ENCODE assay signal across 16 cellular contexts in the genomic region with DNA sequence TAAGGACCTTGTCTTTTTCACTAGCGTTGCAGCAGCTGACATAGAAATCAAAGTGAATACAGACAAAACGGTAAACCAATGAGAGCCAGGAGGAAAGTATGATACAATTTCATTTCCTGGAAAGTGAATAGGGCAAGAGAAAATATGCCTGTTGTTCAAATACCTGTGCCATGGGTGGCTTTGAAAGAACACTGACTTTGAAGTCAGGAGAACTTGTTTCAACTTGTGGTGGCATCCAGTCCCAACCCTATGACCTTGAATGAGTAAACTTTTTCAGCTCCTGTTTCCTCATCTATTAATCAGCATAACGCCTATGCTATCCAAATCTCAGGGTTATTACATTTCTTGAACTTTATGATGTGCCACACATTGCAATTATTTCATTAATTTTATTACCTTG.
A peak's percentile ranks its signal among the peaks of the same experiment; 100 is the strongest.
DNase-seq lines count a peak whose midpoint lies in the region; ATAC-seq and TF ChIP-seq lines count a peak whose summit lies in the region.
"Had no signal": no experiment of that assay in that cellular context is flagged by ENCODE, and none has a peak within 500 bp of the region (broad histone marks: within the 10 kb centered on the region; RNA-seq: fewer than 3 reads in every experiment).

No MANE protein-coding gene starts in this region.

- no TSS peak for BruUV-seq in HCT116 (replicated peaks; lab: Mats Ljungman, UMichigan)

- H3K4me3 Mint-ChIP-seq in activated T-cell treated with anti-CD3 and anti-CD28 coated beads, Interleukin-2, amount 50 U/mL, for 24 hours = no peak overlapping the region
- H3K4me3 Mint-ChIP-seq: CD8-positive, alpha-beta memory T cell had no signal

- TF ChIP-seq POLR2A in HCT116 (IDR thresholded peaks at IDR 0.05; ENCODE audit: borderline replicate concordance, extremely low read depth, insufficient read depth, insufficient read length) = no peak

- DNase-seq in HCT116 (ENCODE audit: low read depth, low spot score) (no peak), HPDE6-E6E7 (ENCODE audit: extremely low spot score) (peak; percentile 59), epithelial cell of esophagus (ENCODE audit: low read depth) (peak; percentile 87), foreskin keratinocyte (peak; percentile 88 to 95), lower lobe of right lung (no peak), Karpas-422 (no peak)
- DNase-seq in activated T-cell treated with anti-CD3 and anti-CD28 coated beads, Interleukin-2, amount 50 U/mL, for 24 hours = no peak
- DNase-seq: BE2C; CD8-positive, alpha-beta memory T cell; DMS53; GF-D8; HCEC 1CT had no signal

- no peaks in the 10 kb centered on the region for H3K4me1 Mint-ChIP-seq in activated T-cell treated with anti-CD3 and anti-CD28 coated beads, Interleukin-2, amount 50 U/mL, for 24 hours (ENCODE audit: low read depth)
- H3K4me1 Mint-ChIP-seq: CD8-positive, alpha-beta memory T cell; IgD-negative memory B cell had no signal

- RAD21 ChIA-PET in HCT116 (lab: Charles Lee; ENCODE audit: low non-redundant PET in 1 of 2, low total read pairs in 2 of 2, uncharacterized antibody in 2 of 2, unreplicated experiment in 2 of 2) = no interaction called here

- no peak for ATAC-seq in HCT116
- peak; percentile 83 for ATAC-seq in foreskin keratinocyte
- ATAC-seq in lower lobe of right lung = no peak
- ATAC-seq in HG03520 (IDR thresholded peaks at IDR 0.05; ENCODE audit: unreplicated experiment) = no peak
- ATAC-seq: A549 had no signal

- CTCF ChIA-PET in HCT116 (lab: Charles Lee) = no interaction called here

- H3K36me3 ChIP-seq in HCT116 (ENCODE audit: control insufficient read depth in 1 of 2, insufficient read depth in 2 of 2, low read length in 2 of 2) (no peaks in the 10 kb centered on the region), lower lobe of right lung (no peaks in the 10 kb centered on the region), Karpas-422 (ENCODE audit: insufficient read depth, low read length) (no peaks in the 10 kb centered on the region; the same call in 1 of the 2 replicates)
- H3K36me3 ChIP-seq: BE2C had no signal

- H3K9ac ChIP-seq in HCT116 (ENCODE audit: low read length) (no peak overlapping the region), Karpas-422 (ENCODE audit: low read length) (no peak overlapping the region)

- no peak overlapping the region for H3K4me3 ChIP-seq in HCT116 (replicated peaks in 1 of 2; ENCODE audit: low read depth in 1 of 2, low read length in 2 of 2)
- no peak overlapping the region for H3K4me3 ChIP-seq in epithelial cell of esophagus (ENCODE audit: low read length)
- no peak overlapping the region for H3K4me3 ChIP-seq in lower lobe of right lung
- no peak overlapping the region for H3K4me3 ChIP-seq in Karpas-422 (ENCODE audit: low read length)
- H3K4me3 ChIP-seq: A549 had no signal

- no peak overlapping the region for H3K27ac Mint-ChIP-seq in activated T-cell treated with anti-CD3 and anti-CD28 coated beads, Interleukin-2, amount 50 U/mL, for 24 hours
- H3K27ac Mint-ChIP-seq: IgD-negative memory B cell had no signal

- H3K27ac ChIP-seq in HCT116 (ENCODE audit: low read depth, low read length) (no peak overlapping the region), foreskin keratinocyte (peak overlapping the region; percentile 92), lower lobe of right lung (no peak overlapping the region), Karpas-422 (ENCODE audit: low read length) (no peak overlapping the region)
- H3K27ac ChIP-seq: A549, C4-2B had no signal

- intact Hi-C loops in HCT116 (cut with micrococcal nuclease) = no loop called here
- intact Hi-C loops in lower lobe of right lung (cut with DNase I) = no loop called here

- no peaks in the 10 kb centered on the region for H3K27me3 Mint-ChIP-seq in activated T-cell treated with anti-CD3 and anti-CD28 coated beads, Interleukin-2, amount 50 U/mL, for 24 hours
- H3K27me3 Mint-ChIP-seq: IgD-negative memory B cell had no signal

- H3K27me3 ChIP-seq in HCT116 (ENCODE audit: insufficient read depth, low read length) (no peaks in the 10 kb centered on the region), foreskin keratinocyte (no peaks in the 10 kb centered on the region), lower lobe of right lung (ENCODE audit: low read depth) (no peaks in the 10 kb centered on the region), Karpas-422 (ENCODE audit: low read length) (no peaks in the 10 kb centered on the region)
- H3K27me3 ChIP-seq: BE2C had no signal

- H3K79me2 ChIP-seq in HCT116 (ENCODE audit: insufficient read depth, low read length) (no peaks in the 10 kb centered on the region), Karpas-422 (ENCODE audit: low read length) (no peaks in the 10 kb centered on the region)

- no peak for TF ChIP-seq RAD21 in HCT116 (IDR thresholded peaks at IDR 0.05; ENCODE audit: low read depth)

- POLR2A ChIA-PET in HCT116 (lab: Charles Lee) = interaction anchor here (1.4 kb wide), 1 partner anchor 10 kb away, joined by 3 read pairs; no protein-coding TSS in a partner anchor

- H3K9me2 ChIP-seq in HCT116 (ENCODE audit: insufficient read depth) = no peaks in the 10 kb centered on the region
- no peaks in the 10 kb centered on the region for H3K9me2 ChIP-seq in Karpas-422 (replicated peaks; ENCODE audit: insufficient read depth, low read length)

- no peaks in the 10 kb centered on the region for H3K9me3 ChIP-seq in HCT116 (ENCODE audit: control insufficient read depth in 1 of 2, insufficient read depth in 1 of 2, low read depth in 1 of 2, low read length in 2 of 2)
- peaks cover 1% of the 10 kb centered on the region for H3K9me3 ChIP-seq in lower lobe of right lung
- peaks cover 4% of the 10 kb centered on the region for H3K9me3 ChIP-seq in Karpas-422 (ENCODE audit: low read length)
- H3K9me3 ChIP-seq: BE2C had no signal

- no peaks in the 10 kb centered on the region for H4K20me1 ChIP-seq in HCT116 (ENCODE audit: insufficient read depth)
- H4K20me1 ChIP-seq in Karpas-422 (ENCODE audit: insufficient read depth, low read depth, low read length) = no peaks in the 10 kb centered on the region

- TF ChIP-seq CTCF in HCT116 (IDR thresholded peaks at IDR 0.05 in 2 of 3, conservative IDR thresholded peaks at IDR 0.05 in 1 of 3; ENCODE audit: borderline replicate concordance in 1 of 3, insufficient read depth in 1 of 3, low read depth in 2 of 3, low read length in 2 of 3) (no peak), epithelial cell of esophagus (IDR thresholded peaks at IDR 0.05; ENCODE audit: insufficient read depth, low read depth, low read length, missing control alignments) (no peak), foreskin keratinocyte (conservative IDR thresholded peaks at IDR 0.05) (no peak), lower lobe of right lung (IDR thresholded peaks at IDR 0.05) (no peak)

- H2AFZ ChIP-seq in HCT116 (ENCODE audit: low read depth, low read length, poor library complexity, severe bottlenecking) = no peak overlapping the region
- H2AFZ ChIP-seq in Karpas-422 (ENCODE audit: low read length) = no peak overlapping the region

- H3K4me2 ChIP-seq in HCT116 (ENCODE audit: low read length) (no peak overlapping the region), Karpas-422 (ENCODE audit: low read depth, low read length, poor library complexity, severe bottlenecking) (no peak overlapping the region)
- H3K4me2 ChIP-seq: A549 had no signal

- H3K9me3 Mint-ChIP-seq in activated T-cell treated with anti-CD3 and anti-CD28 coated beads, Interleukin-2, amount 50 U/mL, for 24 hours = peaks cover 14% of the 10 kb centered on the region

- H3K4me1 ChIP-seq in HCT116 (ENCODE audit: control insufficient read depth in 1 of 2, insufficient read depth in 2 of 2, low read length in 2 of 2) (no peaks in the 10 kb centered on the region), foreskin keratinocyte (peaks cover 21% of the 10 kb centered on the region), lower lobe of right lung (no peaks in the 10 kb centered on the region), Karpas-422 (ENCODE audit: low read length) (no peaks in the 10 kb centered on the region)
- H3K4me1 ChIP-seq: A549, BE2C had no signal

- peaks cover 6% of the 10 kb centered on the region for H3K36me3 Mint-ChIP-seq in activated T-cell treated with anti-CD3 and anti-CD28 coated beads, Interleukin-2, amount 50 U/mL, for 24 hours (ENCODE audit: low read depth)

TF ChIP-seq in HCT116, 20 proteins besides CTCF, POLR2A, EP300 and RAD21:
- TF ChIP-seq TCF7L2 (IDR thresholded peaks at IDR 0.05; ENCODE audit: borderline replicate concordance, extremely low read depth, insufficient read depth, insufficient read length) (peak; percentile 82), JUND (IDR thresholded peaks at IDR 0.05) (no peak)

Comparison
In these comparisons a context has a peak if more than half of its experiments do, and no peak if none do; other contexts are left out.
1. DNase-seq: peak in HPDE6-E6E7 (single experiment), epithelial cell of esophagus (single experiment) and foreskin keratinocyte (2 of 2); none in HCT116 (single experiment), lower lobe of right lung (single experiment), Karpas-422 (single experiment) and activated T-cell treated with anti-CD3 and anti-CD28 coated beads, Interleukin-2, amount 50 U/mL, for 24 hours (single experiment).